In genomic region chr12:75805905-75806304, GRCh38 we compare ENCODE assay signal across 33 cellular contexts.
"Had no signal": no experiment of that assay in that cellular context is flagged by ENCODE, and none has a peak within 500 bp of the region (broad histone marks: within the 10 kb centered on the region; RNA-seq: fewer than 3 reads in every experiment).

No MANE protein-coding gene starts in this region.

- H3K9me3 ChIP-seq: body of pancreas, colonic mucosa, neutrophil, ovary had no signal

- H3K27me3 ChIP-seq: body of pancreas, colonic mucosa, neutrophil, ovary, tibial nerve had no signal

- H3K4me3 ChIP-seq: body of pancreas, colonic mucosa, ovary, tibial nerve had no signal

- H3K4me1 ChIP-seq: body of pancreas, colonic mucosa, tibial nerve had no signal

- FAIRE-seq: keratinocyte, small intestine, TTC549 had no signal

- H3K27ac ChIP-seq: body of pancreas, colonic mucosa, neutrophil, ovary, tibial nerve, VCaP had no signal

- ATAC-seq: activated naive CD4-positive, alpha-beta T cell treated with anti-CD3 and anti-CD28 coated beads, Interleukin-2, amount 50 U/mL, for 72 hours; activated T-cell treated with anti-CD3 and anti-CD28 coated beads, Interleukin-2, amount 50 U/mL, for 72 hours; body of pancreas; effector memory CD8-positive, alpha-beta T cell; left cardiac atrium; left ventricle myocardium superior; sciatic nerve; stimulated activated memory B cell treated with anti-CD40 and anti-IgM and Interleukin-4, amounts not matched to agents 10 μg/mL and 1 μg/mL and 100 μg/mL, for 72 hours; stimulated activated naive CD8-positive, alpha-beta T cell treated with anti-CD3 and anti-CD28 coated beads, Interleukin-15, amount 100 ng/mL, for 72 hours had no signal

- DNase-seq: activated CD4-positive, alpha-beta T cell treated with anti-CD3 and anti-CD28 coated beads for 4 hours; activated CD4-positive, alpha-beta T cell treated with anti-CD3 and anti-CD28 coated beads, Interleukin-2, amount 50 U/mL, for 4 hours; activated naive CD4-positive, alpha-beta T cell; activated T-cell treated with anti-CD3 and anti-CD28 coated beads for 4 hours; activated T-cell treated with anti-CD3 and anti-CD28 coated beads, Interleukin-2, amount 50 U/mL, for 72 hours; body of pancreas; colonic mucosa; effector memory CD8-positive, alpha-beta T cell; erythroblast; foreskin fibroblast; head of caudate nucleus; hippocampal formation; left cardiac atrium; left ventricle myocardium superior; mammary epithelial cell; naive B cell; nephron progenitor cell; ovary; retina; small intestine; stimulated activated CD4-positive, alpha-beta T cell treated with anti-CD3 and anti-CD28 coated beads, Interleukin-1b, Interleukin-23, amount 100 ng/mL, for 48 hours; stimulated activated CD4-positive, alpha-beta T cell treated with anti-CD3 and anti-CD28 coated beads, Interleukin-4, amount 100 ng/mL, for 4 hours; stimulated activated CD8-positive, alpha-beta memory T cell treated with anti-CD3 and anti-CD28 coated beads, Interleukin-4, amount 100 ng/mL, for 48 hours; stimulated activated naive CD8-positive, alpha-beta T cell treated with anti-CD3 and anti-CD28 coated beads, Interleukin-15, amount 100 ng/mL, for 72 hours; substantia nigra had no signal

- H3K36me3 ChIP-seq: colonic mucosa, neutrophil, ovary, tibial nerve had no signal
